In genomic region chr13:44012910-44013309, GRCh38 we compare ENCODE assay signal across 1 cellular context.
TF ChIP-seq lines count a peak whose summit lies in the region.

No MANE protein-coding gene starts in this region.

TF ChIP-seq in IMR-90, 13 proteins besides CTCF, POLR2A, EP300 and RAD21:
- TF ChIP-seq BHLHE40 (IDR thresholded peaks at IDR 0.05; ENCODE audit: low read depth, low read length) (no peak), RCOR1 (IDR thresholded peaks at IDR 0.05; ENCODE audit: insufficient replicate concordance, low read length) (no peak)
TF ChIP-seq in IMR-90: peak in this region for 0.
